ENCODE assay signal across 8 cellular contexts in genomic region chr12:132986885-132987225, GRCh38. TPM values are rescaled to one million over a fixed set of nuclear protein-coding genes. Genes with fewer than 3 reads are reported as not detected.
DNase-seq lines count a peak whose midpoint lies in the region; ATAC-seq and TF ChIP-seq lines count a peak whose summit lies in the region.

No MANE protein-coding gene starts in this region.

- DNase-seq in kidney epithelial cell (ENCODE audit: low read depth) (no peak), thyroid gland (no peak), pons (ENCODE audit: low spot score) (no peak)
- no peak for DNase-seq in stimulated activated CD4-positive, alpha-beta T cell treated with anti-CD3 and anti-CD28 coated beads, Interleukin-15, amount 100 ng/mL, for 24 hours

- H3K36me3 Mint-ChIP-seq in activated naive CD8-positive, alpha-beta T cell = peaks cover 27% of the 10 kb centered on the region

- H3K27ac ChIP-seq in DOHH2 (ENCODE audit: low read depth, low read length) = peak overlapping the region; percentile 36
- peak overlapping the region in 1 of 3 donors; percentile 71 for H3K27ac ChIP-seq in thyroid gland

- peaks cover 11% of the 10 kb centered on the region for H3K9me3 Mint-ChIP-seq in activated naive CD8-positive, alpha-beta T cell (ENCODE audit: low read depth)

- H3K4me2 ChIP-seq in DOHH2 (ENCODE audit: low read length) = peak overlapping the region; percentile 66

- 2 to 4% methylated on average over 11 of the region's 11 CpGs for WGBS in thyroid gland, 2 donors

- peak overlapping the region; percentile 87 for H3K27ac Mint-ChIP-seq in activated naive CD8-positive, alpha-beta T cell

- peak overlapping the region; percentile 98 for H3K4me3 ChIP-seq in DOHH2 (ENCODE audit: low read length)
- peak overlapping the region; percentile 94 for H3K4me3 ChIP-seq in kidney epithelial cell (ENCODE audit: low read depth, low read length)
- peak overlapping the region; percentile 64 to 94 (median 91) for H3K4me3 ChIP-seq in thyroid gland (replicated peaks in 1 of 3)

- intact Hi-C loops in thyroid gland (cut with DNase I) = loop anchor here (5.0 kb wide), 1 partner anchor 90 kb away; no protein-coding TSS in a partner anchor

- H3F3A ChIP-seq in DOHH2 (ENCODE audit: control insufficient read depth, insufficient read depth) = no peaks in the 10 kb centered on the region

- H3K4me1 ChIP-seq in DOHH2 (ENCODE audit: control insufficient read depth, low read length) = peaks cover 15% of the 10 kb centered on the region
- peaks cover 9 to 17% of the 10 kb centered on the region in 2 donors for H3K4me1 ChIP-seq in thyroid gland

- peaks cover 34% of the 10 kb centered on the region for H3K4me1 Mint-ChIP-seq in activated naive CD8-positive, alpha-beta T cell (ENCODE audit: low read depth)

- no peak for TF ChIP-seq POLR2A in thyroid gland (IDR thresholded peaks at IDR 0.05)

- TF ChIP-seq CTCF in DOHH2 (IDR thresholded peaks at IDR 0.05; ENCODE audit: low read depth, low read length, poor library complexity, severe bottlenecking) = no peak
- TF ChIP-seq CTCF in kidney epithelial cell (IDR thresholded peaks at IDR 0.05; ENCODE audit: insufficient read depth, low read length, poor library complexity, severe bottlenecking) = no peak
- TF ChIP-seq CTCF in thyroid gland (IDR thresholded peaks at IDR 0.05) = no peak

- H3K9me2 ChIP-seq in DOHH2 (replicated peaks; ENCODE audit: control insufficient read depth, low read length) = no peaks in the 10 kb centered on the region

- H3K36me3 ChIP-seq in DOHH2 (ENCODE audit: control insufficient read depth, low read length) (peaks cover 24% of the 10 kb centered on the region), kidney epithelial cell (ENCODE audit: control insufficient read depth, insufficient read depth, low read length) (no peaks in the 10 kb centered on the region), thyroid gland (no peaks in the 10 kb centered on the region)

- no peaks in the 10 kb centered on the region for H3K27me3 ChIP-seq in DOHH2 (ENCODE audit: control insufficient read depth, low read length)
- no peaks in the 10 kb centered on the region for H3K27me3 ChIP-seq in kidney epithelial cell (ENCODE audit: control insufficient read depth, insufficient read depth, low read length)
- H3K27me3 ChIP-seq in thyroid gland = no peaks in the 10 kb centered on the region

- no peaks in the 10 kb centered on the region for H4K20me1 ChIP-seq in DOHH2 (ENCODE audit: control insufficient read depth, insufficient read depth, low read depth, low read length)

- H3K27me3 Mint-ChIP-seq in activated naive CD8-positive, alpha-beta T cell = peaks cover 2% of the 10 kb centered on the region

- H3K9me3 ChIP-seq in DOHH2 (ENCODE audit: control insufficient read depth, insufficient read depth, low read length) (peaks cover 35% of the 10 kb centered on the region), thyroid gland (no peaks in the 10 kb centered on the region)

- peak; percentile 4 for ATAC-seq in HG03025 (IDR thresholded peaks at IDR 0.05; ENCODE audit: low FRiP score, unreplicated experiment)
- no peak for ATAC-seq in activated CD4-positive, CD25-positive, alpha-beta regulatory T cell treated with anti-CD3 and anti-CD28 coated beads, Interleukin-2, amount 50 U/mL, for 24 hours

- peak overlapping the region; percentile 91 for H3K4me3 Mint-ChIP-seq in activated naive CD8-positive, alpha-beta T cell

- H3K79me2 ChIP-seq in DOHH2 (ENCODE audit: control insufficient read depth, low read length) = peaks cover 44% of the 10 kb centered on the region

RNA-seq across cellular contexts. Expression of gene ZNF26, which starts 0.7 kb away (rescaled TPM):
- total RNA-seq in kidney epithelial cell (11.3 and 12.0 TPM in 2 replicates), thyroid gland (10 to 100 TPM; 10.3 to 25.4 (median 16.4) TPM)

RNA-seq across cellular contexts. Expression of gene ZNF605, which starts 30.7 kb away (rescaled TPM):
- 6.6 and 14.4 TPM in 2 replicates for total RNA-seq in kidney epithelial cell
- 10 to 100 TPM; 22.6 to 26.1 (median 24.1) TPM for total RNA-seq in thyroid gland

RNA-seq across cellular contexts. Expression of gene ZNF84, which starts 50.5 kb away (rescaled TPM):
- 28.4 and 28.5 TPM in 2 replicates for total RNA-seq in kidney epithelial cell
- 10 to 100 TPM; 36.5 to 71.7 (median 42.0) TPM for total RNA-seq in thyroid gland
